In genomic region chr1:210328032-210328745, GRCh38 we compare ENCODE assay signal across 9 cellular contexts. TPM values are rescaled to one million over a fixed set of nuclear protein-coding genes. Genes with fewer than 3 reads are reported as not detected.
DNase-seq lines count a peak whose midpoint lies in the region; ATAC-seq and TF ChIP-seq lines count a peak whose summit lies in the region.
"Had no signal": no experiment of that assay in that cellular context is flagged by ENCODE, and none has a peak within 500 bp of the region (broad histone marks: within the 10 kb centered on the region; RNA-seq: fewer than 3 reads in every experiment).

No MANE protein-coding gene starts in this region.

- no peaks in the 10 kb centered on the region for H3K9me3 ChIP-seq in CD8-positive, alpha-beta T cell (ENCODE audit: low read length)
- H3K9me3 ChIP-seq in aorta (ENCODE audit: control insufficient read depth, low read length) = no peaks in the 10 kb centered on the region

- H3K4me3 Mint-ChIP-seq in CD8-positive, alpha-beta T cell = peak overlapping the region; percentile 96
- H3K4me3 Mint-ChIP-seq in chondrocyte (ENCODE audit: unreplicated experiment) (peak overlapping the region; percentile 94), mesothelial cell of epicardium (peak overlapping the region; percentile 99)

- intact Hi-C loops in CD8-positive, alpha-beta T cell (cut with DNase I, micrococcal nuclease) = no loop called here
- intact Hi-C loops in aorta (cut with DNase I) = no loop called here

- DNase-seq in CD8-positive, alpha-beta T cell = no peak
- DNase-seq in LNCaP clone FGC (ENCODE audit: low read depth) (no peak), chondrocyte (ENCODE audit: low spot score) (no peak), mesothelial cell of epicardium (ENCODE audit: low spot score in 2 of 2, unreplicated experiment in 2 of 2) (no peak), aorta (no peak), NCI-H2029 (lab: John Stamatoyannopoulos, UW) (no peak), GM10266 (ENCODE audit: extremely low spot score) (no peak), iPS-NIHi11 (ENCODE audit: low spot score) (no peak)

- H3K4me3 ChIP-seq in CD8-positive, alpha-beta T cell (ENCODE audit: low read depth, low read length) = peak overlapping the region; percentile 80
- peak overlapping the region; percentile 75 for H3K4me3 ChIP-seq in LNCaP clone FGC (ENCODE audit: low read depth, low read length)
- peak overlapping the region; percentile 6 to 53 for H3K4me3 ChIP-seq in aorta (ENCODE audit: low read length in 2 of 2)

- 24% methylated on average over 19 of the region's 19 CpGs for WGBS in aorta, 2 donors

- no peak for ATAC-seq in CD8-positive, alpha-beta T cell
- no peak for ATAC-seq in aorta (ENCODE audit: low FRiP score)
- ATAC-seq: K562 had no signal

- peaks cover under 1% of the 10 kb centered on the region for H3K27me3 Mint-ChIP-seq in CD8-positive, alpha-beta T cell (ENCODE audit: low read depth)
- no peaks in the 10 kb centered on the region for H3K27me3 Mint-ChIP-seq in chondrocyte (ENCODE audit: low read depth)
- peaks cover 8% of the 10 kb centered on the region for H3K27me3 Mint-ChIP-seq in mesothelial cell of epicardium (ENCODE audit: low read depth)

- H3K4me1 Mint-ChIP-seq in CD8-positive, alpha-beta T cell (ENCODE audit: low read depth) = peaks cover 38% of the 10 kb centered on the region
- H3K4me1 Mint-ChIP-seq in chondrocyte (ENCODE audit: low read depth) = peaks cover 20% of the 10 kb centered on the region
- H3K4me1 Mint-ChIP-seq in mesothelial cell of epicardium = peaks cover 26% of the 10 kb centered on the region

- no peaks in the 10 kb centered on the region for H3K36me3 ChIP-seq in CD8-positive, alpha-beta T cell (ENCODE audit: insufficient read depth, low read length)
- H3K36me3 ChIP-seq in aorta (ENCODE audit: control insufficient read depth in 1 of 2, insufficient read depth in 2 of 2, low read length in 1 of 2) = no peaks in the 10 kb centered on the region

- H3K27ac Mint-ChIP-seq in CD8-positive, alpha-beta T cell = peak overlapping the region; percentile 92
- H3K27ac Mint-ChIP-seq in chondrocyte (ENCODE audit: unreplicated experiment) = peak overlapping the region; percentile 9
- H3K27ac Mint-ChIP-seq in mesothelial cell of epicardium = peak overlapping the region; percentile 88

- H3K36me3 Mint-ChIP-seq in CD8-positive, alpha-beta T cell = peaks cover 6% of the 10 kb centered on the region
- H3K36me3 Mint-ChIP-seq in chondrocyte (ENCODE audit: low read depth) (peaks cover 7% of the 10 kb centered on the region), mesothelial cell of epicardium (peaks cover 6% of the 10 kb centered on the region)

- POLR2A ChIA-PET in CD8-positive, alpha-beta T cell (lab: Charles Lee) = interaction anchor here (1.0 kb wide), 1 partner anchor 12 kb away, joined by 3 read pairs; no protein-coding TSS in a partner anchor

- peaks cover 2% of the 10 kb centered on the region for H3K9me3 Mint-ChIP-seq in CD8-positive, alpha-beta T cell
- peaks cover 18% of the 10 kb centered on the region for H3K9me3 Mint-ChIP-seq in chondrocyte (ENCODE audit: low read depth)
- H3K9me3 Mint-ChIP-seq in mesothelial cell of epicardium = peaks cover 22% of the 10 kb centered on the region

- CTCF ChIA-PET in CD8-positive, alpha-beta T cell (lab: Charles Lee) = no interaction called here

- H3K4me1 ChIP-seq in CD8-positive, alpha-beta T cell (ENCODE audit: insufficient read depth, low read length) = peaks cover 13% of the 10 kb centered on the region
- H3K4me1 ChIP-seq in aorta (ENCODE audit: control insufficient read depth in 1 of 2, insufficient read depth in 2 of 2, low read length in 2 of 2) = no peaks in the 10 kb centered on the region

- H3K27ac ChIP-seq in CD8-positive, alpha-beta T cell (ENCODE audit: low read depth, low read length) = peak overlapping the region; percentile 57
- peak overlapping the region in 1 of 2 donors; percentile 65 for H3K27ac ChIP-seq in aorta (ENCODE audit: low read depth in 1 of 2, low read length in 2 of 2)

- no peaks in the 10 kb centered on the region for H3K27me3 ChIP-seq in CD8-positive, alpha-beta T cell (ENCODE audit: insufficient read depth, low read length)
- H3K27me3 ChIP-seq in aorta (ENCODE audit: control insufficient read depth in 1 of 2, insufficient read depth in 2 of 2, low read length in 1 of 2) = no peaks in the 10 kb centered on the region

- TF ChIP-seq CTCF in CD8-positive, alpha-beta T cell (IDR thresholded peaks at IDR 0.05) = no peak
- no peak for TF ChIP-seq CTCF in LNCaP clone FGC (IDR thresholded peaks at IDR 0.05; ENCODE audit: control insufficient read depth, extremely low read depth, insufficient read depth)
- no peak for TF ChIP-seq CTCF in chondrocyte (IDR thresholded peaks at IDR 0.05)
- TF ChIP-seq CTCF in mesothelial cell of epicardium (IDR thresholded peaks at IDR 0.05; ENCODE audit: unreplicated experiment) = no peak
- no peak for TF ChIP-seq CTCF in GM10266 (IDR thresholded peaks at IDR 0.05; ENCODE audit: control insufficient read depth, insufficient read depth, low read depth, missing control alignments)

RNA-seq across cellular contexts. Expression of gene HHAT, which starts 0.5 kb away (rescaled TPM):
- total RNA-seq in CD8-positive, alpha-beta T cell = 1 to 10 TPM; 1.8 to 2.9 TPM
- 6.1 to 7.9 TPM (median 6.4 TPM) in 3 replicates for total RNA-seq in chondrocyte
- total RNA-seq in mesothelial cell of epicardium = 17.4 to 19.2 TPM (median 18.0 TPM) in 3 replicates
- 1 to 10 TPM; 3.1 to 3.9 TPM for total RNA-seq in aorta
- 1 to 10 TPM; 1.9 to 2.0 TPM for polyA plus RNA-seq in aorta

Comparison
In these comparisons a context has a peak if more than half of its experiments do, and no peak if none do; other contexts are left out.
1. H3K4me3 ChIP-seq: peak in every context shown above with its lines; median percentile 80 in CD8-positive, alpha-beta T cell; 75 in LNCaP clone FGC; 30 in aorta.
2. H3K27ac Mint-ChIP-seq: peak in every context shown above with its lines; median percentile 92 in CD8-positive, alpha-beta T cell; 88 in mesothelial cell of epicardium; 9 in chondrocyte.